ENCODE assay signal across 8 cellular contexts in the genomic region with DNA sequence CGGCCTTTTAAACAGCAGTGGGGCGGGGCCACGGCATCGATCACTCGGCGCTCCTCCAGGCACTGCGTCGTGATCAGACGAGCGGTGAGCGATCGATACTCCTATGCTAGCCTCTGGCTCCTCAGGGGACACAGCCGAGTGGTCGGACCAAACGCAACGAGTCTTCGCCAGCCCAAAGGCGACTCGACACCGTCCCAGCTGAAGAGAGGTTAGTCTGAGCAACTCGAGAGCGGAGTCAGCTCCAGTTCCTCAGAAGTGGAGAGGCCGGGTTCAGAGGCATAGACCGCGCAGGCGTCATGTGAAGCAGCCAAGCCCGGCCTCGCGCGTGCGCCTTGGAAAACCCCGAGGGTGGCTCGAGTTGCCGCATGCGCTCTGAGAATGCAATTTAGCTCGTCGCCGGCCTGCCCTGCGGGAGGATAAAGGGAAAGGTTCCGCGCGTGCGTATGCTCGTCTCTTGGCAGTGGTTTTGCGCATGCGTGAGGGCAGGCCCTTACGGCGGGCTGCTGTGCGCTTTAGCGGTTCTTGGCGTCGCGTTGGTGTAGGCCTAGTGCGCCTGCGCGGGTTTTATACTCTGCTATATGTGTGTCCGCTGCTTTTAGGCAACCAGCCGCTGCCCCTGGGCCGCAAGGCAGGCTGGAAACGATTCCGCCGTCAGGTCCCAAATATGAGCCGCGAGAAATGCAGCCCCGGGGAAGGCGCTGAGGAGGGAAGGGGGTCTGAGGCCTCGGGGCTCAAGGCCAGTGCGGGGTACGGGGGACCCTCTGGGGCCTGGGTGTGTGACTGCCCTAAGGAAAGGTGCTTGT. TPM values are rescaled to one million over a fixed set of nuclear protein-coding genes. Genes with fewer than 3 reads are reported as not detected.
A peak's percentile ranks its signal among the peaks of the same experiment; 100 is the strongest.
DNase-seq lines count a peak whose midpoint lies in the region; ATAC-seq, FAIRE-seq and TF ChIP-seq lines count a peak whose summit lies in the region.

A gene (plus strand): TSS at position 98 of the 803 bp plus-strand sequence. CDS start 6,598 bp downstream, outside the sequence.

- no peaks in the 10 kb centered on the region for H3K9me3 ChIP-seq in HUES64 (ENCODE audit: insufficient read depth, low read depth, low read length)
- H3K9me3 ChIP-seq in OCI-LY1 (ENCODE audit: low read length): no peaks in the 10 kb centered on the region
- H3K9me3 ChIP-seq in endothelial cell of umbilical vein (replicated peaks; ENCODE audit: control insufficient read depth, insufficient read depth, low read length): no peaks in the 10 kb centered on the region

- H4K20me1 ChIP-seq in OCI-LY1 (ENCODE audit: insufficient read depth, low read length): no peaks in the 10 kb centered on the region
- no peaks in the 10 kb centered on the region for H4K20me1 ChIP-seq in endothelial cell of umbilical vein (replicated peaks; ENCODE audit: control insufficient read depth, extremely low read depth, insufficient read depth, low read length)

- H3K9ac ChIP-seq in HUES64 (ENCODE audit: low read depth, low read length) (peak within 1 kb of the TSS; percentile 94), OCI-LY1 (ENCODE audit: low read length) (peak within 1 kb of the TSS; percentile 95), endothelial cell of umbilical vein (replicated peaks; ENCODE audit: extremely low read depth, insufficient read depth, low read length) (peak within 1 kb of the TSS; percentile 86)

- peak; percentile 78 for ATAC-seq in GM21447 (IDR thresholded peaks at IDR 0.05; ENCODE audit: unreplicated experiment)

- peak; percentile 90 for TF ChIP-seq POLR2A in endothelial cell of umbilical vein (IDR thresholded peaks at IDR 0.05; ENCODE audit: low read depth, low read length)

- no peaks in the 10 kb centered on the region for H3K36me3 ChIP-seq in HUES64 (ENCODE audit: insufficient read depth, low read length)
- H3K36me3 ChIP-seq in OCI-LY1 (ENCODE audit: insufficient read depth, low read length): no peaks in the 10 kb centered on the region
- H3K36me3 ChIP-seq in endothelial cell of umbilical vein (ENCODE audit: control insufficient read depth in 2 of 2, extremely low read depth in 1 of 2, insufficient read depth in 2 of 2, low read length in 2 of 2): no peaks in the 10 kb centered on the region

- H3K27ac Mint-ChIP-seq in Calu3 (ENCODE audit: unreplicated experiment): peak within 1 kb of the TSS; percentile 83

- H3K79me2 ChIP-seq in OCI-LY1 (ENCODE audit: insufficient read depth, low read length) (no peaks in the 10 kb centered on the region), endothelial cell of umbilical vein (ENCODE audit: control insufficient read depth, insufficient read depth, low read length) (no peaks in the 10 kb centered on the region)

- no peaks in the 10 kb centered on the region for H3K9me1 ChIP-seq in endothelial cell of umbilical vein (replicated peaks; ENCODE audit: control insufficient read depth, extremely low read depth, insufficient read depth, low read length)

- intact Hi-C loops in Calu3 (cut with micrococcal nuclease; ENCODE audit: unreplicated experiment) (loop anchor here (1.0 kb wide), 1 partner anchor 9 kb away; no protein-coding TSS in a partner anchor), endothelial cell of umbilical vein (cut with micrococcal nuclease) (loop anchor here (1.0 kb wide), 3 partner anchors 24 to 164 kb away; no protein-coding TSS in a partner anchor)

- H3K27ac ChIP-seq in HUES64 (ENCODE audit: low read depth, low read length): peak within 1 kb of the TSS; percentile 96
- peak within 1 kb of the TSS; percentile 90 for H3K27ac ChIP-seq in OCI-LY1 (ENCODE audit: low read depth, low read length, poor library complexity, severe bottlenecking)
- H3K27ac ChIP-seq in endothelial cell of umbilical vein (ENCODE audit: insufficient read depth, low read depth, low read length): peak within 1 kb of the TSS; percentile 78

- H3K27me3 Mint-ChIP-seq in Calu3 (ENCODE audit: unreplicated experiment): peaks cover 5% of the 10 kb centered on the region

- H3K4me1 ChIP-seq in HUES64 (ENCODE audit: insufficient read depth, low read length) (0 out of 2 replicates have a peak, but pooled peaks cover 8% of the 10 kb centered on the region), OCI-LY1 (ENCODE audit: insufficient read depth, low read length, severe bottlenecking) (peaks cover 60% of the 10 kb centered on the region), endothelial cell of umbilical vein (ENCODE audit: control insufficient read depth, extremely low read depth, insufficient read depth, low read length) (peaks cover 10% of the 10 kb centered on the region)

- H3K4me3 ChIP-seq in HUES64 (ENCODE audit: low read length): peak within 1 kb of the TSS; percentile 89
- peak within 1 kb of the TSS; percentile 77 for H3K4me3 ChIP-seq in OCI-LY1 (ENCODE audit: low read depth, low read length, poor library complexity, severe bottlenecking)
- peak within 1 kb of the TSS; percentile 19 to 78 (median 59) for H3K4me3 ChIP-seq in endothelial cell of umbilical vein (replicated peaks in 1 of 3; ENCODE audit: insufficient read depth in 1 of 3, low read depth in 1 of 3, low read length in 3 of 3)

- FAIRE-seq in endothelial cell of umbilical vein (lab: Jason Lieb, UNC): peak; percentile 100

- TSS peak; percentile 35 for BruUV-seq in Calu3 (replicated peaks; lab: Mats Ljungman, UMichigan)
- no TSS peak for BruUV-seq in endothelial cell of umbilical vein (replicated peaks; lab: Mats Ljungman, UMichigan)

- POLR2A ChIA-PET in endothelial cell of umbilical vein (lab: Charles Lee): interaction anchor here (0.6 to 1.6 kb wide), 5 partner anchors 16 to 164 kb away, joined by 3 to 6 read pairs (median 4); no protein-coding TSS in a partner anchor

- no peaks in the 10 kb centered on the region for H3K9me3 Mint-ChIP-seq in Calu3 (ENCODE audit: low read depth, unreplicated experiment)

- dilution Hi-C loops in endothelial cell of umbilical vein (cut with MboI; ENCODE audit: extremely low pct_ligation_motif_present, low sequenced_read_pairs): no loop called here

- CTCF ChIA-PET in Calu3 (lab: Charles Lee): interaction anchor here (0.7 to 1.9 kb wide), 12 partner anchors 9 to 346 kb away, joined by 3 to 10 read pairs (median 3); a partner anchor contains a TSS
- CTCF ChIA-PET in endothelial cell of umbilical vein (lab: Charles Lee): interaction anchor here (0.8 to 2.2 kb wide), 6 partner anchors 10 to 252 kb away, joined by 3 to 20 read pairs (median 8); no protein-coding TSS in a partner anchor

- H2AFZ ChIP-seq in OCI-LY1 (ENCODE audit: low read length) (no peak within 1 kb of the TSS), endothelial cell of umbilical vein (ENCODE audit: low read depth, low read length) (peak within 1 kb of the TSS; percentile 72)

- peaks cover 15% of the 10 kb centered on the region for H3K36me3 Mint-ChIP-seq in Calu3 (ENCODE audit: insufficient read depth, unreplicated experiment)

- no peaks in the 10 kb centered on the region for H3K9me2 ChIP-seq in OCI-LY1 (ENCODE audit: low read depth, low read length)

- H3K27me3 ChIP-seq in HUES64 (ENCODE audit: insufficient read depth, low read length) (no peaks in the 10 kb centered on the region), OCI-LY1 (ENCODE audit: insufficient read depth, low read length) (no peaks in the 10 kb centered on the region), endothelial cell of umbilical vein (ENCODE audit: control insufficient read depth in 2 of 2, insufficient read depth in 2 of 2, low read length in 2 of 2) (peaks cover 2 to 6% of the 10 kb centered on the region in 2 experiments)

- H3F3A ChIP-seq in OCI-LY1 (ENCODE audit: insufficient read depth, low read length): peaks cover 12% of the 10 kb centered on the region

- peak within 1 kb of the TSS; percentile 77 for H3K4me3 Mint-ChIP-seq in Calu3 (ENCODE audit: low read depth, unreplicated experiment)

- DNase-seq in Calu3: peak; percentile 99
- peak; percentile 99 for DNase-seq in activated CD8-positive, alpha-beta memory T cell treated with anti-CD3 and anti-CD28 coated beads, Interleukin-2, amount 50 U/mL, for 48 hours
- DNase-seq in endothelial cell of umbilical vein (ENCODE audit: low read depth, low spot score): peak; percentile 100
- DNase-seq in midbrain (lab: John Stamatoyannopoulos, UW): peak; percentile 99
- peak; percentile 99 for DNase-seq in stimulated activated CD8-positive, alpha-beta memory T cell treated with anti-CD3 and anti-CD28 coated beads, Interleukin-2, amount 100 ng/mL, for 1 hour (ENCODE audit: low read depth in 2 of 2)

- under 1% methylated on average over 69 of the region's 69 CpGs for WGBS in HUES64

- H3K4me2 ChIP-seq in OCI-LY1 (ENCODE audit: low read length): peak within 1 kb of the TSS; percentile 98
- H3K4me2 ChIP-seq in endothelial cell of umbilical vein (ENCODE audit: insufficient read depth, low read length): peak within 1 kb of the TSS; percentile 77

- TF ChIP-seq CTCF in Calu3 (IDR thresholded peaks at IDR 0.05; ENCODE audit: unreplicated experiment): no peak
- no peak for TF ChIP-seq CTCF in OCI-LY1 (IDR thresholded peaks at IDR 0.05; ENCODE audit: low read length)
- TF ChIP-seq CTCF in endothelial cell of umbilical vein (IDR thresholded peaks at IDR 0.05; ENCODE audit: extremely low read depth in 1 of 2, insufficient read depth in 1 of 2, low read depth in 1 of 2, low read length in 2 of 2): no peak

- H3K4me1 Mint-ChIP-seq in Calu3 (ENCODE audit: low read depth, unreplicated experiment): peaks cover 8% of the 10 kb centered on the region

TF ChIP-seq in endothelial cell of umbilical vein, 7 proteins besides CTCF, POLR2A, EP300 and RAD21:
- TF ChIP-seq POLR2AphosphoS5 (IDR thresholded peaks at IDR 0.05; ENCODE audit: insufficient read depth, low read depth, low read length) (peak; percentile 87), GATA2 (IDR thresholded peaks at IDR 0.05; ENCODE audit: insufficient read depth, insufficient read length, low read depth, low read length) (no peak)
TF ChIP-seq in endothelial cell of umbilical vein: peak in this region for 1.

RNA-seq across cellular contexts. Expression of the gene that starts here (rescaled TPM):
- total RNA-seq in Calu3 (2022) (8.4 and 10.2 TPM in 2 replicates), endothelial cell of umbilical vein (8.4 and 8.9 TPM in 2 replicates)
- 8.0 TPM for polyA plus RNA-seq in HUES64 (2013, experiment 1 of 2)
- polyA plus RNA-seq in HUES64 (2013, experiment 2 of 2): 8.6 TPM
- polyA plus RNA-seq in endothelial cell of umbilical vein: 5.1 TPM in 2 replicates
- polyA plus RNA-seq in endothelial cell of umbilical vein (2011; cell fraction: cytosol; rRNA removed): 4.0 and 4.6 TPM in 2 replicates
- polyA plus RNA-seq in endothelial cell of umbilical vein (2011; cell fraction: nucleus; rRNA removed): 14.0 and 15.0 TPM in 2 replicates
- 2.7 and 4.2 TPM in 2 replicates for polyA plus RNA-seq in endothelial cell of umbilical vein (2012)
- polyA minus RNA-seq in endothelial cell of umbilical vein: 6.4 and 24.7 TPM in 2 replicates
- polyA minus RNA-seq in endothelial cell of umbilical vein (2011; cell fraction: cytosol; rRNA and poly(A)+ RNA removed): 2.8 TPM
- polyA minus RNA-seq in endothelial cell of umbilical vein (2011; cell fraction: nucleus; rRNA and poly(A)+ RNA removed): 12.1 and 13.0 TPM in 2 replicates

Comparison
In these comparisons a context has a peak if more than half of its experiments do, and no peak if none do; other contexts are left out.
1. Peak in every context shown above with its lines: DNase-seq, ATAC-seq, H3K4me3 ChIP-seq and H3K27ac ChIP-seq.